29 cellular contexts compared by ENCODE assay signal in genomic region chr3:52173101-52173500, GRCh38. TPM values are rescaled to one million over a fixed set of nuclear protein-coding genes. Genes with fewer than 3 reads are reported as not detected.
"Had no signal": no experiment of that assay in that cellular context is flagged by ENCODE, and none has a peak within 500 bp of the region (broad histone marks: within the 10 kb centered on the region; RNA-seq: fewer than 3 reads in every experiment).

No MANE protein-coding gene starts in this region.

- H2AFZ ChIP-seq: hepatocyte, neural progenitor cell had no signal

- ATAC-seq: naive thymus-derived CD8-positive, alpha-beta T cell; right cardiac atrium; stimulated activated effector memory CD8-positive, alpha-beta T cell treated with anti-CD3 and anti-CD28 coated beads, Interleukin-12 subunit alpha, Interleukin-12 subunit beta, amount 100 ng/mL, for 72 hours had no signal

- H3K27me3 ChIP-seq: heart left ventricle, hepatocyte, neural progenitor cell, ovary, tibial nerve, uterus had no signal

- H3K79me2 ChIP-seq: hepatocyte had no signal

- H3K4me1 ChIP-seq: heart left ventricle, left ventricle myocardium inferior, neural progenitor cell, uterus had no signal

- H3K27ac ChIP-seq: heart left ventricle, hepatocyte, left ventricle myocardium inferior, neural progenitor cell, ovary, tibial nerve, uterus had no signal

- H3K4me3 Mint-ChIP-seq: naive thymus-derived CD8-positive, alpha-beta T cell; nephron progenitor cell; neural progenitor cell; stimulated activated effector memory CD8-positive, alpha-beta T cell treated with anti-CD3 and anti-CD28 coated beads, Interleukin-12 subunit alpha, Interleukin-12 subunit beta, amount 100 ng/mL, for 72 hours; stimulated activated naive CD8-positive, alpha-beta T cell treated with anti-CD3 and anti-CD28 coated beads, Interleukin-15, Interleukin-2, amounts not matched to agents 100 ng/mL and 50 ng/mL, for 24 hours; type B pancreatic cell had no signal

- H3K4me3 ChIP-seq: heart left ventricle, hepatocyte, left ventricle myocardium inferior, neural progenitor cell, ovary, smooth muscle cell, tibial nerve, uterus had no signal

- H3K4me2 ChIP-seq: hepatocyte, neural progenitor cell, smooth muscle cell had no signal

- H3K36me3 Mint-ChIP-seq: naive thymus-derived CD8-positive, alpha-beta T cell; neural progenitor cell; stimulated activated effector memory CD8-positive, alpha-beta T cell treated with anti-CD3 and anti-CD28 coated beads, Interleukin-12 subunit alpha, Interleukin-12 subunit beta, amount 100 ng/mL, for 72 hours; type B pancreatic cell had no signal

- H3K9ac ChIP-seq: neural progenitor cell had no signal

- H3K27me3 Mint-ChIP-seq: progenitor cell of endocrine pancreas; stimulated activated naive CD8-positive, alpha-beta T cell treated with anti-CD3 and anti-CD28 coated beads, Interleukin-15, Interleukin-2, amounts not matched to agents 100 ng/mL and 50 ng/mL, for 24 hours; type B pancreatic cell had no signal

- H3K27ac Mint-ChIP-seq: nephron progenitor cell; neural progenitor cell; progenitor cell of endocrine pancreas; stimulated activated effector memory CD8-positive, alpha-beta T cell treated with anti-CD3 and anti-CD28 coated beads, Interleukin-12 subunit alpha, Interleukin-12 subunit beta, amount 100 ng/mL, for 72 hours; stimulated activated naive CD8-positive, alpha-beta T cell treated with anti-CD3 and anti-CD28 coated beads, Interleukin-15, Interleukin-2, amounts not matched to agents 100 ng/mL and 50 ng/mL, for 24 hours; type B pancreatic cell had no signal

- H3K36me3 ChIP-seq: heart left ventricle, left ventricle myocardium inferior, neural progenitor cell, ovary, tibial nerve, uterus had no signal

- DNase-seq: heart left ventricle; islet precursor cell; left ventricle myocardium inferior; mesenchymal stem cell; nephron progenitor cell; ovary; retina; right cardiac atrium; stimulated activated CD4-positive, alpha-beta T cell treated with anti-CD3 and anti-CD28 coated beads, Interleukin-12 subunit alpha, Interleukin-12 subunit beta, amount 100 ng/mL, for 4 hours; stimulated activated CD4-positive, alpha-beta T cell treated with anti-CD3 and anti-CD28 coated beads, Interleukin-15, amount 100 ng/mL, for 24 hours; stimulated activated CD4-positive, alpha-beta T cell treated with anti-CD3 and anti-CD28 coated beads, Interleukin-2, amount 100 ng/mL, for 24 hours; stimulated activated CD4-positive, alpha-beta T cell treated with anti-CD3 and anti-CD28 coated beads, Interleukin-4, amount 100 ng/mL, for 24 hours; stimulated activated naive CD4-positive, alpha-beta T cell; uterus had no signal

- H3K9me3 ChIP-seq: heart left ventricle, left ventricle myocardium inferior, ovary, tibial nerve, uterus had no signal

- H3K9me3 Mint-ChIP-seq: naive thymus-derived CD8-positive, alpha-beta T cell; nephron progenitor cell; neural progenitor cell; stimulated activated effector memory CD8-positive, alpha-beta T cell treated with anti-CD3 and anti-CD28 coated beads, Interleukin-12 subunit alpha, Interleukin-12 subunit beta, amount 100 ng/mL, for 72 hours; stimulated activated naive CD8-positive, alpha-beta T cell treated with anti-CD3 and anti-CD28 coated beads, Interleukin-15, Interleukin-2, amounts not matched to agents 100 ng/mL and 50 ng/mL, for 24 hours; type B pancreatic cell had no signal

RNA-seq across cellular contexts. Expression of gene TLR9, which starts 52.3 kb away (rescaled TPM):
- total RNA-seq: hepatocyte, kidney epithelial cell, lung microvascular endothelial cell, progenitor cell of endocrine pancreas, pulmonary artery endothelial cell, skeletal muscle tissue, subcutaneous adipose tissue, temporal lobe had no signal
- polyA plus RNA-seq: hepatocyte; naive thymus-derived CD8-positive, alpha-beta T cell; smooth muscle cell had no signal
